ENCODE assay signal across 28 cellular contexts in genomic region chr10:85250304-85250703, GRCh38.
"Had no signal": no experiment of that assay in that cellular context is flagged by ENCODE, and none has a peak within 500 bp of the region (broad histone marks: within the 10 kb centered on the region; RNA-seq: fewer than 3 reads in every experiment).

No MANE protein-coding gene starts in this region.

- H3K4me1 ChIP-seq: neural progenitor cell, parathyroid adenoma, psoas muscle, spleen, suprapubic skin, testis, tibial artery, transverse colon, upper lobe of right lung, uterus had no signal

- DNase-seq: natural killer cell; occipital lobe; ovary; posterior cingulate gyrus; psoas muscle; right cardiac atrium; spleen; stimulated activated CD4-positive, alpha-beta T cell treated with anti-CD3 and anti-CD28 coated beads, Interleukin-12 subunit alpha, Interleukin-12 subunit beta, amount 100 ng/mL, for 4 hours; stimulated activated CD4-positive, alpha-beta T cell treated with anti-CD3 and anti-CD28 coated beads, Interleukin-1b, Interleukin-23, amount 100 ng/mL, for 48 hours; stimulated activated CD4-positive, alpha-beta T cell treated with anti-CD3 and anti-CD28 coated beads, Interleukin-4, amount 100 ng/mL, for 1 hour; stimulated activated CD4-positive, alpha-beta T cell treated with anti-CD3 and anti-CD28 coated beads, Interleukin-4, amount 100 ng/mL, for 4 hours; stimulated activated CD8-positive, alpha-beta memory T cell treated with anti-CD3 and anti-CD28 coated beads, Interleukin-4, amount 100 ng/mL, for 48 hours; stimulated activated naive CD4-positive, alpha-beta T cell; stimulated activated naive CD8-positive, alpha-beta T cell treated with anti-CD3 and anti-CD28 coated beads, Interleukin-15, amount 100 ng/mL, for 72 hours; stimulated activated naive CD8-positive, alpha-beta T cell treated with anti-CD3 and anti-CD28 coated beads, Interleukin-15, Interleukin-2, amounts not matched to agents 100 U/mL and 50 U/mL, for 24 hours; substantia nigra; testis; tibial artery; transverse colon; upper lobe of right lung; uterus had no signal

- H3K4me3 ChIP-seq: neural progenitor cell, ovary, psoas muscle, skin epidermis, smooth muscle cell, spleen, suprapubic skin, testis, tibial artery, transverse colon, upper lobe of right lung, uterus had no signal

- H3K9me3 ChIP-seq: ovary, psoas muscle, spleen, suprapubic skin, testis, tibial artery, transverse colon, upper lobe of right lung, uterus had no signal

- H3K9ac ChIP-seq: neural progenitor cell, parathyroid adenoma had no signal

- H3K36me3 ChIP-seq: neural progenitor cell, ovary, spleen, suprapubic skin, tibial artery, transverse colon, upper lobe of right lung, uterus had no signal

- H2AFZ ChIP-seq: neural progenitor cell, parathyroid adenoma had no signal

- H3K27me3 ChIP-seq: neural progenitor cell, ovary, spleen, suprapubic skin, testis, tibial artery, transverse colon, upper lobe of right lung, uterus had no signal

- H3K27ac ChIP-seq: neural progenitor cell, ovary, parathyroid adenoma, psoas muscle, skin epidermis, spleen, suprapubic skin, testis, tibial artery, transverse colon, upper lobe of right lung, uterus had no signal

- H3K4me2 ChIP-seq: neural progenitor cell, smooth muscle cell had no signal

- ATAC-seq: natural killer cell; psoas muscle; right cardiac atrium; sciatic nerve; stimulated activated memory B cell treated with anti-CD40 and anti-IgM and Interleukin-4, amounts not matched to agents 10 μg/mL and 1 μg/mL and 100 μg/mL, for 72 hours; stimulated activated naive CD8-positive, alpha-beta T cell treated with anti-CD3 and anti-CD28 coated beads, Interleukin-15, amount 100 ng/mL, for 72 hours; stimulated activated naive CD8-positive, alpha-beta T cell treated with anti-CD3 and anti-CD28 coated beads, Interleukin-15, Interleukin-2, amounts not matched to agents 100 U/mL and 50 U/mL, for 24 hours; upper lobe of right lung had no signal
